ENCODE assay signal across 24 cellular contexts in the genomic region with DNA sequence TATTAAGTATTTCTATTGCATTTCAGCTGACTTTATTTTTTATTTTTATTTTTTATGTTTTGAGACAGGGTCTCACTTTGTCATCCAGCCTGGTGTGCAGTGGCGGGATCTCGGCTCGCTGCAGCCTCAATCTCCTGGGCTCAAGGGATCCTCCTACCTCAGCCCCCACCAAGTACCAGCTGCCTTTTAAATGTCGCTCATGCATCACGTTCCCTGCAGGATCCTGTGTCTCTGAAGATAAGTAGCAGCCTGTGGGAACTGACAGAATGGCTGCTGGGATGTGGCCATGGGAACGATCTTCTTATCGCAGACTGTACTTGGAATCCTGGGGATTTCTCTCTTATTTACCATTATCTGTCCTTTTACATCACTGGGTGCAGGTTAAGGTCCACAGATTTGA. TPM values are rescaled to one million over a fixed set of nuclear protein-coding genes. Genes with fewer than 3 reads are reported as not detected.
A peak's percentile ranks its signal among the peaks of the same experiment; 100 is the strongest.
DNase-seq lines count a peak whose midpoint lies in the region; ATAC-seq, FAIRE-seq and TF ChIP-seq lines count a peak whose summit lies in the region.
"Had no signal": no experiment of that assay in that cellular context is flagged by ENCODE, and none has a peak within 500 bp of the region (broad histone marks: within the 10 kb centered on the region; RNA-seq: fewer than 3 reads in every experiment).

No MANE protein-coding gene starts in this region.

- POLR2A ChIA-PET in HepG2 (lab: Yijun Ruan, JAX), result no interaction called here

- no peak overlapping the region for H3K56ac ChIP-seq in mesendoderm (ENCODE audit: low read length)

- no TSS peak for BruUV-seq in HepG2 (replicated peaks; lab: Mats Ljungman, UMichigan)

- ATAC-seq in HepG2 (no peak), right lobe of liver (no peak), GM21529 (IDR thresholded peaks at IDR 0.05; ENCODE audit: unreplicated experiment) (no peak), upper lobe of right lung (no peak)
- ATAC-seq: activated CD4-positive, CD25-positive, alpha-beta regulatory T cell treated with anti-CD3 and anti-CD28 coated beads, Interleukin-2, amount 50 U/mL, for 24 hours; activated CD8-positive, alpha-beta T cell treated with anti-CD3 and anti-CD28 coated beads for 36 hours; body of pancreas had no signal

- TF ChIP-seq POLR2A in HepG2 (IDR thresholded peaks at IDR 0.05; ENCODE audit: insufficient read depth in 1 of 2, low read depth in 2 of 2, low read length in 2 of 2) (no peak), right lobe of liver (IDR thresholded peaks at IDR 0.05) (no peak), thyroid gland (IDR thresholded peaks at IDR 0.05) (no peak)

- 51% methylated on average over 7 of the region's 7 CpGs for WGBS in HepG2 (ENCODE audit: low lambda C conversion rate)
- WGBS in right lobe of liver (ENCODE audit: insufficient coverage, low coverage, low lambda C conversion rate, missing lambda C conversion rate), result 26% methylated on average over 7 of the region's 7 CpGs
- no CpG with 5 or more reads among the region's 7 CpGs for WGBS in mesendoderm (ENCODE audit: extremely low coverage, insufficient coverage, low lambda C conversion rate)
- WGBS in thyroid gland, 2 donors, result 26 to 29% methylated on average over 7 of the region's 7 CpGs

- no peak overlapping the region for H4K5ac ChIP-seq in mesendoderm (ENCODE audit: low read length)

- H3K36me3 ChIP-seq in HepG2 (replicated peaks in 1 of 2; ENCODE audit: control insufficient read depth in 1 of 2, insufficient read depth in 2 of 2, low read length in 2 of 2), result no peaks in the 10 kb centered on the region
- H3K36me3 ChIP-seq in right lobe of liver, result no peaks in the 10 kb centered on the region
- H3K36me3 ChIP-seq in mesendoderm (ENCODE audit: control insufficient read depth, insufficient read depth, low read length), result no peaks in the 10 kb centered on the region
- H3K36me3 ChIP-seq in upper lobe of right lung, result no peaks in the 10 kb centered on the region
- H3K36me3 ChIP-seq in thyroid gland, result no peaks in the 10 kb centered on the region
- H3K36me3 ChIP-seq: BLaER1 treated with 17β-estradiol and CSF1 and Interleukin-3, amounts not matched to agents 10 nM and 100 nM; esophagus squamous epithelium; gastroesophageal sphincter; tibial artery had no signal

- TF ChIP-seq EP300 in HepG2 (IDR thresholded peaks at IDR 0.05; ENCODE audit: low read depth in 2 of 2, low read length in 2 of 2), result no peak
- no peak for TF ChIP-seq EP300 in HepG2 (CRISPR knock-in tag; IDR thresholded peaks at IDR 0.05; ENCODE audit: borderline replicate concordance)

- H3K27me3 ChIP-seq in HepG2 (ENCODE audit: control insufficient read depth in 1 of 2, insufficient read depth in 2 of 2, low read length in 2 of 2) (no peaks in the 10 kb centered on the region), right lobe of liver (no peaks in the 10 kb centered on the region), mesendoderm (ENCODE audit: insufficient read depth, low read length, poor library complexity) (no peaks in the 10 kb centered on the region), upper lobe of right lung (peaks cover 3% of the 10 kb centered on the region), thyroid gland (no peaks in the 10 kb centered on the region)
- H3K27me3 ChIP-seq: BLaER1 treated with 17β-estradiol and CSF1 and Interleukin-3, amounts not matched to agents 10 nM and 100 nM; esophagus squamous epithelium had no signal

- no peak for FAIRE-seq in HepG2 (lab: Jason Lieb, UNC)

- no peak for TF ChIP-seq RAD21 in HepG2 (CRISPR knock-in tag; IDR thresholded peaks at IDR 0.05)

- no peak overlapping the region for H3K18ac ChIP-seq in mesendoderm (ENCODE audit: low read length)

- H3K4ac ChIP-seq in mesendoderm (ENCODE audit: low read depth, low read length), result no peak overlapping the region

- H3K9ac ChIP-seq in HepG2 (ENCODE audit: insufficient read depth, low read depth, low read length), result no peak overlapping the region
- H3K9ac ChIP-seq in mesendoderm (ENCODE audit: low read length), result no peak overlapping the region
- H3K9ac ChIP-seq: BLaER1 treated with 17β-estradiol and CSF1 and Interleukin-3, amounts not matched to agents 10 nM and 100 nM had no signal

- H2AK5ac ChIP-seq in mesendoderm (ENCODE audit: low read length), result no peak overlapping the region

- no peaks in the 10 kb centered on the region for H3K79me1 ChIP-seq in mesendoderm (ENCODE audit: low read length)

- H3K4me3 ChIP-seq in HepG2 (replicated peaks in 1 of 3; ENCODE audit: insufficient read depth in 1 of 3, low read depth in 2 of 3, low read length in 3 of 3), result peak overlapping the region in 1 of 3 experiments; percentile 19; a peak in 1 of 6 replicates
- no peak overlapping the region for H3K4me3 ChIP-seq in right lobe of liver
- H3K4me3 ChIP-seq in mesendoderm (ENCODE audit: low read length), result no peak overlapping the region
- no peak overlapping the region for H3K4me3 ChIP-seq in upper lobe of right lung
- H3K4me3 ChIP-seq in thyroid gland (replicated peaks in 1 of 3), result no peak overlapping the region
- H3K4me3 ChIP-seq: body of pancreas, tibial artery had no signal

- no peak overlapping the region for H2BK15ac ChIP-seq in mesendoderm (replicated peaks; ENCODE audit: low read depth)

- H3K27ac ChIP-seq in HepG2 (ENCODE audit: extremely low read length, insufficient read depth, low read length) (no peak overlapping the region), right lobe of liver (no peak overlapping the region), mesendoderm (ENCODE audit: low read depth, low read length) (no peak overlapping the region), upper lobe of right lung (no peak overlapping the region), thyroid gland (no peak overlapping the region)
- H3K27ac ChIP-seq: BLaER1 treated with 17β-estradiol and CSF1 and Interleukin-3, amounts not matched to agents 10 nM and 100 nM; body of pancreas; esophagus squamous epithelium; tibial artery had no signal

- H4K8ac ChIP-seq in mesendoderm (ENCODE audit: low read depth, low read length), result no peak overlapping the region

- intact Hi-C loops in HepG2 (cut with micrococcal nuclease; ENCODE audit: unreplicated experiment), result no loop called here
- intact Hi-C loops in right lobe of liver (cut with DNase I), result no loop called here
- intact Hi-C loops in upper lobe of right lung (cut with DNase I), result no loop called here
- intact Hi-C loops in thyroid gland (cut with DNase I), result no loop called here

- H2BK5ac ChIP-seq in mesendoderm (ENCODE audit: low read length), result no peak overlapping the region

- H3K9me3 ChIP-seq in HepG2 (ENCODE audit: low read length), result no peaks in the 10 kb centered on the region
- no peaks in the 10 kb centered on the region for H3K9me3 ChIP-seq in right lobe of liver
- H3K9me3 ChIP-seq in upper lobe of right lung, result no peaks in the 10 kb centered on the region
- no peaks in the 10 kb centered on the region for H3K9me3 ChIP-seq in thyroid gland
- H3K9me3 ChIP-seq: body of pancreas had no signal

- no peak overlapping the region for H2BK120ac ChIP-seq in mesendoderm (ENCODE audit: low read depth, low read length)

- DNase-seq in HepG2 (ENCODE audit: low spot score) (no peak), right lobe of liver (no peak), SK-N-DZ (ENCODE audit: low spot score) (peak; percentile 23), mesendoderm (peak; percentile 42), upper lobe of right lung (no peak), foreskin melanocyte (no peak), thyroid gland (no peak)
- DNase-seq: ACHN; activated CD8-positive, alpha-beta T cell treated with anti-CD3 and anti-CD28 coated beads for 36 hours; activated effector memory CD4-positive, alpha-beta T cell treated with anti-CD3 and anti-CD28 coated beads, Interleukin-2, amount 50 U/mL, for 16 hours; activated T-cell treated with anti-CD3 and anti-CD28 coated beads for 4 hours; effector memory CD4-positive, alpha-beta T cell; esophagus squamous epithelium; H7; NCI-H446 treated with DMSO at 0.1 percent for 48 hours; stimulated activated CD4-positive, alpha-beta T cell treated with anti-CD3 and anti-CD28 coated beads, Interleukin-4, amount 100 ng/mL, for 24 hours; stimulated activated naive CD4-positive, alpha-beta T cell treated with Interleukin-2 at 50 U/mL for 16 hours; T-helper 9 cell; tibial artery had no signal

- H3K79me2 ChIP-seq in HepG2 (ENCODE audit: insufficient read depth, low read length) (no peaks in the 10 kb centered on the region), mesendoderm (ENCODE audit: control insufficient read depth, insufficient read depth, low read length) (no peaks in the 10 kb centered on the region)

- H3K4me2 ChIP-seq in HepG2 (ENCODE audit: low read depth, low read length) (peak overlapping the region; percentile 33; the same call in 1 of the 2 replicates), mesendoderm (ENCODE audit: low read length) (no peak overlapping the region)

- H3K23ac ChIP-seq in mesendoderm (ENCODE audit: low read length), result no peak overlapping the region

- H3K4me1 ChIP-seq in HepG2 (ENCODE audit: insufficient read depth, low read length) (peaks cover 50% of the 10 kb centered on the region), right lobe of liver (no peaks in the 10 kb centered on the region), mesendoderm (ENCODE audit: control insufficient read depth, low read depth, low read length) (no peaks in the 10 kb centered on the region), upper lobe of right lung (no peaks in the 10 kb centered on the region), thyroid gland (no peaks in the 10 kb centered on the region)
- H3K4me1 ChIP-seq: body of pancreas had no signal

- CTCF ChIA-PET in HepG2 (lab: Yijun Ruan, JAX; ENCODE audit: low intra/inter-chr PET ratio, low total read pairs), result no interaction called here

- no peak overlapping the region for H2AFZ ChIP-seq in HepG2 (ENCODE audit: low read length)

- TF ChIP-seq CTCF in HepG2 (CRISPR knock-in tag; IDR thresholded peaks at IDR 0.05), result no peak
- TF ChIP-seq CTCF in right lobe of liver (IDR thresholded peaks at IDR 0.05), result no peak
- no peak for TF ChIP-seq CTCF in upper lobe of right lung (IDR thresholded peaks at IDR 0.05)
- no peak for TF ChIP-seq CTCF in thyroid gland (IDR thresholded peaks at IDR 0.05)

- no peaks in the 10 kb centered on the region for H4K20me1 ChIP-seq in HepG2 (ENCODE audit: insufficient read depth, low read length)
- H4K20me1 ChIP-seq: BLaER1 treated with 17β-estradiol and CSF1 and Interleukin-3, amounts not matched to agents 10 nM and 100 nM had no signal

- in situ Hi-C loops in HepG2 (cut with HindIII; ENCODE audit: extremely low pct_ligation_motif_present, low pct_unique_long_range_greater_than_20kb), result no loop called here

RNA-seq across cellular contexts. Expression of gene ZNF331, which starts 34.8 kb away (rescaled TPM):
- 13.3 and 15.2 TPM in 2 replicates for total RNA-seq in HepG2 (2016; rRNA removed; fragmentation: Illumina TruSeq; extraction: Trizol)
- total RNA-seq in HepG2 (2016; cell fraction: cytosol; rRNA removed; fragmentation: Illumina TruSeq; extraction: Trizol; ENCODE audit: low read depth), result 5.0 and 5.3 TPM in 2 replicates
- total RNA-seq in HepG2 (2016; cell fraction: insoluble cytoplasmic fraction; rRNA removed; fragmentation: Illumina TruSeq; extraction: Trizol), result 11.2 and 12.7 TPM in 2 replicates
- 8.0 and 8.5 TPM in 2 replicates for total RNA-seq in HepG2 (2016; cell fraction: membrane; rRNA removed; fragmentation: Illumina TruSeq; extraction: Trizol)
- total RNA-seq in HepG2 (2016; cell fraction: nucleus; rRNA removed; fragmentation: Illumina TruSeq; extraction: Trizol), result 16.0 and 20.7 TPM in 2 replicates
- polyA plus RNA-seq in HepG2 (2011; rRNA removed), result 8.2 and 9.5 TPM in 2 replicates
- 3.3 and 4.9 TPM in 2 replicates for polyA plus RNA-seq in HepG2 (2011; cell fraction: cytosol; rRNA removed)
- 20.2 and 21.6 TPM in 2 replicates for polyA plus RNA-seq in HepG2 (2011; cell fraction: nucleus; rRNA removed)
- 22.2 and 38.0 TPM in 2 replicates for polyA plus RNA-seq in HepG2 (2012)
- polyA plus RNA-seq in HepG2 (2016; cell fraction: cytosol; fragmentation: Illumina TruSeq; extraction: Trizol; ENCODE audit: low read depth), result 1.2 and 1.3 TPM in 2 replicates
- 10.1 and 10.3 TPM in 2 replicates for polyA plus RNA-seq in HepG2 (2016; cell fraction: insoluble cytoplasmic fraction; fragmentation: Illumina TruSeq; extraction: Trizol; ENCODE audit: low read depth)
- polyA plus RNA-seq in HepG2 (2016; cell fraction: membrane; fragmentation: Illumina TruSeq; extraction: Trizol; ENCODE audit: low read depth), result 2.9 and 3.4 TPM in 2 replicates
- polyA plus RNA-seq in HepG2 (2016; cell fraction: nucleus; fragmentation: Illumina TruSeq; extraction: Trizol; ENCODE audit: insufficient read depth, low read depth), result 51.3 and 54.8 TPM in 2 replicates
- 5.6 and 18.7 TPM in 2 replicates for polyA minus RNA-seq in HepG2 (2011; rRNA and poly(A)+ RNA removed; ENCODE audit: low replicate concordance)
- polyA minus RNA-seq in HepG2 (2011; cell fraction: cytosol; rRNA and poly(A)+ RNA removed), result 7.9 and 9.9 TPM in 2 replicates
- 20.4 and 22.9 TPM in 2 replicates for polyA minus RNA-seq in HepG2 (2011; cell fraction: nucleus; rRNA and poly(A)+ RNA removed)
- total RNA-seq in right lobe of liver, result 1 to 10 TPM; 2.0 to 5.8 (median 3.5) TPM
- polyA plus RNA-seq in SK-N-DZ (2014; cell fraction: cytosol; rRNA removed), result 17.5 and 21.5 TPM in 2 replicates
- polyA plus RNA-seq in SK-N-DZ (2014; cell fraction: nucleus; rRNA removed), result 36.6 and 47.3 TPM in 2 replicates
- polyA plus RNA-seq in mesendoderm (2013, experiment 1 of 2), result 17.7 TPM
- polyA plus RNA-seq in mesendoderm (2013, experiment 2 of 2), result 17.0 TPM
- total RNA-seq in upper lobe of right lung, result 30.1 TPM
- 10 to 100 TPM; 31.0 to 52.5 (median 38.2) TPM for total RNA-seq in thyroid gland

RNA-seq across cellular contexts. Expression of gene ZNF813, which starts 35.6 kb away (rescaled TPM):
- total RNA-seq in HepG2 (2016; rRNA removed; fragmentation: Illumina TruSeq; extraction: Trizol), result 8.9 and 14.9 TPM in 2 replicates
- total RNA-seq in HepG2 (2016; cell fraction: cytosol; rRNA removed; fragmentation: Illumina TruSeq; extraction: Trizol; ENCODE audit: low read depth), result 1.1 and 1.4 TPM in 2 replicates
- 8.8 and 14.9 TPM in 2 replicates for total RNA-seq in HepG2 (2016; cell fraction: insoluble cytoplasmic fraction; rRNA removed; fragmentation: Illumina TruSeq; extraction: Trizol)
- 3.2 and 4.2 TPM in 2 replicates for total RNA-seq in HepG2 (2016; cell fraction: membrane; rRNA removed; fragmentation: Illumina TruSeq; extraction: Trizol)
- 5.5 and 7.5 TPM in 2 replicates for total RNA-seq in HepG2 (2016; cell fraction: nucleus; rRNA removed; fragmentation: Illumina TruSeq; extraction: Trizol)
- 2.1 TPM in 2 replicates for polyA plus RNA-seq in HepG2 (2011; rRNA removed)
- 1.1 and 1.5 TPM in 2 replicates for polyA plus RNA-seq in HepG2 (2011; cell fraction: cytosol; rRNA removed)
- 1.0 and 1.4 TPM in 2 replicates for polyA plus RNA-seq in HepG2 (2011; cell fraction: nucleus; rRNA removed)
- 3.8 and 4.9 TPM in 2 replicates for polyA plus RNA-seq in HepG2 (2012)
- polyA plus RNA-seq in HepG2 (2016; cell fraction: cytosol; fragmentation: Illumina TruSeq; extraction: Trizol; ENCODE audit: low read depth), result 0.29 and 0.35 TPM in 2 replicates
- polyA plus RNA-seq in HepG2 (2016; cell fraction: insoluble cytoplasmic fraction; fragmentation: Illumina TruSeq; extraction: Trizol; ENCODE audit: low read depth), result 5.3 and 5.6 TPM in 2 replicates
- polyA plus RNA-seq in HepG2 (2016; cell fraction: membrane; fragmentation: Illumina TruSeq; extraction: Trizol; ENCODE audit: low read depth), result 1.1 and 1.2 TPM in 2 replicates
- polyA plus RNA-seq in HepG2 (2016; cell fraction: nucleus; fragmentation: Illumina TruSeq; extraction: Trizol; ENCODE audit: insufficient read depth, low read depth), result 4.8 and 5.5 TPM in 2 replicates
- polyA minus RNA-seq in HepG2 (2011; rRNA and poly(A)+ RNA removed; ENCODE audit: low replicate concordance), result 0.65 and 1.8 TPM in 2 replicates
- 4.2 and 5.5 TPM in 2 replicates for polyA minus RNA-seq in HepG2 (2011; cell fraction: cytosol; rRNA and poly(A)+ RNA removed)
- 8.0 and 8.1 TPM in 2 replicates for polyA minus RNA-seq in HepG2 (2011; cell fraction: nucleus; rRNA and poly(A)+ RNA removed)
- 1 to 10 TPM in 4 of 6 experiments, under 1 TPM in 2; 0.74 to 1.6 (median 1.1) TPM for total RNA-seq in right lobe of liver
- 1.1 and 1.4 TPM in 2 replicates for polyA plus RNA-seq in SK-N-DZ (2014; cell fraction: cytosol; rRNA removed)
- polyA plus RNA-seq in SK-N-DZ (2014; cell fraction: nucleus; rRNA removed), result 0.40 and 1.5 TPM in 2 replicates
- 5.8 TPM for polyA plus RNA-seq in mesendoderm (2013, experiment 1 of 2)
- polyA plus RNA-seq in mesendoderm (2013, experiment 2 of 2), result 5.7 TPM
- total RNA-seq in upper lobe of right lung, result 4.6 TPM
- 1 to 10 TPM; 4.3 to 7.5 (median 5.4) TPM for total RNA-seq in thyroid gland

Comparison
In these comparisons a context has a peak if more than half of its experiments do, and no peak if none do; other contexts are left out.
1. DNase-seq: peak in SK-N-DZ (single experiment) and mesendoderm (single experiment); none in HepG2 (single experiment), right lobe of liver (0 of 3), upper lobe of right lung (single experiment), foreskin melanocyte (single experiment) and thyroid gland (0 of 2).